Comparison of ENCODE assay signal across 1 cellular context in the genomic region with DNA sequence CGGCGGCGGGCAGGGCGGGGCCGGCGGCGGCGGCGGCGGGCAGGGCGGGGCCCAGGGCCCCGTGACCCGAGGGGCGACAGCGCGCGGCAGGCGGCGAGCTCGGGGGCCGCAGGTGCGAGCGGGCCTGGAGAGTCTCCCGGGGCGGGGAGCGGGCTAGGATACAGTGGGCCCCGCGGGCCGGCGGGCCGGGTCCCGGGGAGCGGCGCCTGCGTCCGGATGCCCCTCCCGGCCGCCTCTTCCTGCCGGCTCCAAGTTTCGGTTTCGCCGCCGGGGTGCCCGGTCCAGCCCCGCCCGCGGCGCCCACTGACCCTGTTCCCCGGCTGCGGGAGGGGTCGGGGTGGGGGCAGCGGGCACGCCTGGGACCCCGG.
TF ChIP-seq lines count a peak whose summit lies in the region.

A gene (plus strand): TSS at position 62 of the 368 bp plus-strand sequence. CDS start 2,830 bp downstream, outside the sequence.

TF ChIP-seq in K562, 482 proteins besides CTCF, POLR2A, EP300 and RAD21 (continued from another document):
- TF ChIP-seq, protein P1, sequence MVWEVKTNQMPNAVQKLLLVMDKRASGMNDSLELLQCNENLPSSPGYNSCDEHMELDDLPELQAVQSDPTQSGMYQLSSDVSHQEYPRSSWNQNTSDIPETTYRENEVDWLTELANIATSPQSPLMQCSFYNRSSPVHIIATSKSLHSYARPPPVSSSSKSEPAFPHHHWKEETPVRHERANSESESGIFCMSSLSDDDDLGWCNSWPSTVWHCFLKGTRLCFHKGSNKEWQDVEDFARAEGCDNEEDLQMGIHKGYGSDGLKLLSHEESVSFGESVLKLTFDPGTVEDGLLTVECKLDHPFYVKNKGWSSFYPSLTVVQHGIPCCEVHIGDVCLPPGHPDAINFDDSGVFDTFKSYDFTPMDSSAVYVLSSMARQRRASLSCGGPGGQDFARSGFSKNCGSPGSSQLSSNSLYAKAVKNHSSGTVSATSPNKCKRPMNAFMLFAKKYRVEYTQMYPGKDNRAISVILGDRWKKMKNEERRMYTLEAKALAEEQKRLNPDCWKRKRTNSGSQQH (CRISPR knock-in tag; IDR thresholded peaks at IDR 0.05), result no peak
- TF ChIP-seq, protein P2, sequence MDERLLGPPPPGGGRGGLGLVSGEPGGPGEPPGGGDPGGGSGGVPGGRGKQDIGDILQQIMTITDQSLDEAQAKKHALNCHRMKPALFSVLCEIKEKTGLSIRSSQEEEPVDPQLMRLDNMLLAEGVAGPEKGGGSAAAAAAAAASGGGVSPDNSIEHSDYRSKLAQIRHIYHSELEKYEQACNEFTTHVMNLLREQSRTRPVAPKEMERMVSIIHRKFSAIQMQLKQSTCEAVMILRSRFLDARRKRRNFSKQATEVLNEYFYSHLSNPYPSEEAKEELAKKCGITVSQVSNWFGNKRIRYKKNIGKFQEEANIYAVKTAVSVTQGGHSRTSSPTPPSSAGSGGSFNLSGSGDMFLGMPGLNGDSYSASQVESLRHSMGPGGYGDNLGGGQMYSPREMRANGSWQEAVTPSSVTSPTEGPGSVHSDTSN (CRISPR knock-in tag; IDR thresholded peaks at IDR 0.05; ENCODE audit: low read depth), result no peak
- TF ChIP-seq, protein P2 (tag; conservative IDR thresholded peaks at IDR 0.05; ENCODE audit: low read depth), result no peak
- TF ChIP-seq HNRNPH1 (optimal IDR thresholded peaks at IDR 0.05; ENCODE audit: low read depth, low read length), result no peak
- TF ChIP-seq TCFL5 (CRISPR knock-in tag; conservative IDR thresholded peaks at IDR 0.05), result no peak
- peak; percentile 38; the same call in 1 of the 2 replicates for TF ChIP-seq PHF8 (IDR thresholded peaks at IDR 0.05; ENCODE audit: borderline replicate concordance, low read length)
- TF ChIP-seq ZNF217 (CRISPR knock-in tag; IDR thresholded peaks at IDR 0.05), result no peak
- TF ChIP-seq ZKSCAN1 (IDR thresholded peaks at IDR 0.05; ENCODE audit: low read depth, low read length), result no peak
- TF ChIP-seq DMBX1 (CRISPR knock-in tag; IDR thresholded peaks at IDR 0.05; ENCODE audit: borderline replicate concordance), result no peak
- peak; percentile 30; the same call in 1 of the 2 replicates for TF ChIP-seq ZFX (CRISPR knock-in tag; IDR thresholded peaks at IDR 0.05)
- TF ChIP-seq GATAD2B (IDR thresholded peaks at IDR 0.05; ENCODE audit: borderline replicate concordance), result 0 out of 2 replicates have a peak, but pooled peaks have one; percentile 73
- TF ChIP-seq HMG20B (CRISPR knock-in tag; IDR thresholded peaks at IDR 0.05), result no peak
